ENCODE assay signal across 9 cellular contexts in genomic region chr3:16508591-16508995, GRCh38. TPM values are rescaled to one million over a fixed set of nuclear protein-coding genes. Genes with fewer than 3 reads are reported as not detected.
DNase-seq lines count a peak whose midpoint lies in the region; ATAC-seq and TF ChIP-seq lines count a peak whose summit lies in the region.
"Had no signal": no experiment of that assay in that cellular context is flagged by ENCODE, and none has a peak within 500 bp of the region (broad histone marks: within the 10 kb centered on the region; RNA-seq: fewer than 3 reads in every experiment).

No MANE protein-coding gene starts in this region.

- intact Hi-C loops in activated naive CD4-positive, alpha-beta T cell treated with anti-CD3 and anti-CD28 coated beads for 36 hours (cut with micrococcal nuclease) = no loop called here

- H3K4me3 ChIP-seq in MG63 (no peak overlapping the region), astrocyte of the spinal cord (ENCODE audit: low read depth, low read length) (no peak overlapping the region)
- H3K4me3 ChIP-seq: suprapubic skin had no signal

- H3K9me3 ChIP-seq in MG63 = no peaks in the 10 kb centered on the region
- H3K9me3 ChIP-seq: suprapubic skin had no signal

- in situ Hi-C loops in astrocyte of the spinal cord (cut with HindIII; ENCODE audit: low sequenced_read_pairs) = no loop called here

- no peaks in the 10 kb centered on the region for H3K9me3 Mint-ChIP-seq in activated naive CD4-positive, alpha-beta T cell treated with anti-CD3 and anti-CD28 coated beads for 36 hours
- H3K9me3 Mint-ChIP-seq in stimulated activated naive B cell treated with anti-CD40 and anti-IgM and Interleukin-4, amounts not matched to agents 10 μg/mL and 1 μg/mL and 100 μg/mL, for 72 hours = peaks cover 5 to 12% of the 10 kb centered on the region in 2 donors

- DNase-seq in activated naive CD4-positive, alpha-beta T cell treated with anti-CD3 and anti-CD28 coated beads for 36 hours = peak; percentile 58
- no peak for DNase-seq in activated naive CD4-positive, alpha-beta T cell (lab: John Stamatoyannopoulos, UW)
- DNase-seq in MG63 = peak; percentile 7
- peak; percentile 26 for DNase-seq in astrocyte of the spinal cord (ENCODE audit: low read depth, low spot score)
- no peak for DNase-seq in stimulated activated naive B cell treated with anti-CD40 and anti-IgM and Interleukin-4, amounts not matched to agents 10 μg/mL and 1 μg/mL and 100 μg/mL, for 72 hours
- DNase-seq in NCI-H1092 treated with DMSO at 0.1 percent for 48 hours (lab: John Stamatoyannopoulos, UW) = no peak
- DNase-seq in foreskin keratinocyte = no peak
- no peak for DNase-seq in NK-92 treated with Interleukin-12 subunit alpha and Interleukin-12 subunit beta, amount 100 ng/mL, for 24 hours (lab: John Stamatoyannopoulos, UW)

- ATAC-seq in stimulated activated naive B cell treated with anti-CD40 and anti-IgM and Interleukin-4, amounts not matched to agents 10 μg/mL and 1 μg/mL and 100 μg/mL, for 72 hours (replicated peaks) = no peak
- no peak for ATAC-seq in foreskin keratinocyte

- peak overlapping the region; percentile 11 for H3K4me3 Mint-ChIP-seq in activated naive CD4-positive, alpha-beta T cell treated with anti-CD3 and anti-CD28 coated beads for 36 hours
- peak overlapping the region; percentile 74 to 84 for H3K4me3 Mint-ChIP-seq in stimulated activated naive B cell treated with anti-CD40 and anti-IgM and Interleukin-4, amounts not matched to agents 10 μg/mL and 1 μg/mL and 100 μg/mL, for 72 hours

- CTCF ChIA-PET in activated naive CD4-positive, alpha-beta T cell treated with anti-CD3 and anti-CD28 coated beads for 36 hours (lab: Charles Lee) = no interaction called here

- H3K4me1 ChIP-seq in foreskin keratinocyte = no peaks in the 10 kb centered on the region

- peaks cover 49% of the 10 kb centered on the region for H3K36me3 Mint-ChIP-seq in activated naive CD4-positive, alpha-beta T cell treated with anti-CD3 and anti-CD28 coated beads for 36 hours (ENCODE audit: low read depth)
- peaks cover 80 to 93% of the 10 kb centered on the region in 2 donors for H3K36me3 Mint-ChIP-seq in stimulated activated naive B cell treated with anti-CD40 and anti-IgM and Interleukin-4, amounts not matched to agents 10 μg/mL and 1 μg/mL and 100 μg/mL, for 72 hours

- peaks cover 2% of the 10 kb centered on the region; the same call in 1 of the 2 replicates for H3K36me3 ChIP-seq in MG63
- H3K36me3 ChIP-seq: suprapubic skin had no signal

- H3K27me3 ChIP-seq in MG63 (no peaks in the 10 kb centered on the region), foreskin keratinocyte (no peaks in the 10 kb centered on the region)
- H3K27me3 ChIP-seq: suprapubic skin had no signal

- TF ChIP-seq CTCF in astrocyte of the spinal cord (IDR thresholded peaks at IDR 0.05; ENCODE audit: low read depth, low read length) (no peak), foreskin keratinocyte (conservative IDR thresholded peaks at IDR 0.05) (no peak)

- H3K27ac Mint-ChIP-seq in activated naive CD4-positive, alpha-beta T cell treated with anti-CD3 and anti-CD28 coated beads for 36 hours = peak overlapping the region; percentile 73
- H3K27ac Mint-ChIP-seq in stimulated activated naive B cell treated with anti-CD40 and anti-IgM and Interleukin-4, amounts not matched to agents 10 μg/mL and 1 μg/mL and 100 μg/mL, for 72 hours = peak overlapping the region; percentile 94

- no peak overlapping the region for H3K27ac ChIP-seq in foreskin keratinocyte
- H3K27ac ChIP-seq: suprapubic skin had no signal

- H3K4me1 Mint-ChIP-seq in activated naive CD4-positive, alpha-beta T cell treated with anti-CD3 and anti-CD28 coated beads for 36 hours (ENCODE audit: low read depth) = peaks cover 68% of the 10 kb centered on the region
- H3K4me1 Mint-ChIP-seq in stimulated activated naive B cell treated with anti-CD40 and anti-IgM and Interleukin-4, amounts not matched to agents 10 μg/mL and 1 μg/mL and 100 μg/mL, for 72 hours = peaks cover 69 to 89% of the 10 kb centered on the region in 2 donors

- no peaks in the 10 kb centered on the region for H3K27me3 Mint-ChIP-seq in activated naive CD4-positive, alpha-beta T cell treated with anti-CD3 and anti-CD28 coated beads for 36 hours (ENCODE audit: low read depth)
- peaks cover 0 to 4% of the 10 kb centered on the region in 2 donors for H3K27me3 Mint-ChIP-seq in stimulated activated naive B cell treated with anti-CD40 and anti-IgM and Interleukin-4, amounts not matched to agents 10 μg/mL and 1 μg/mL and 100 μg/mL, for 72 hours

RNA-seq across cellular contexts. Expression of gene RFTN1, which starts 4.9 kb away (rescaled TPM):
- total RNA-seq in activated naive CD4-positive, alpha-beta T cell treated with anti-CD3 and anti-CD28 coated beads for 36 hours = 100 to 1,000 TPM in 1 of 2 experiments, 10 to 100 TPM in 1; 95.9 to 109 TPM
- total RNA-seq in MG63 (2014; rRNA removed; shearing (Covaris generic); ENCODE audit: low replicate concordance) = 42.1 and 44.1 TPM in 2 replicates
- 29.3 and 33.9 TPM in 2 replicates for total RNA-seq in foreskin keratinocyte
- polyA plus RNA-seq in foreskin keratinocyte = 18.5 and 19.9 TPM in 2 replicates

Comparison
In these comparisons a context has a peak if more than half of its experiments do, and no peak if none do; other contexts are left out.
1. DNase-seq: peak in activated naive CD4-positive, alpha-beta T cell treated with anti-CD3 and anti-CD28 coated beads for 36 hours (single experiment), MG63 (single experiment) and astrocyte of the spinal cord (single experiment); none in activated naive CD4-positive, alpha-beta T cell (0 of 4), stimulated activated naive B cell treated with anti-CD40 and anti-IgM and Interleukin-4, amounts not matched to agents 10 μg/mL and 1 μg/mL and 100 μg/mL, for 72 hours (single experiment), NCI-H1092 treated with DMSO at 0.1 percent for 48 hours (single experiment), foreskin keratinocyte (0 of 2) and NK-92 treated with Interleukin-12 subunit alpha and Interleukin-12 subunit beta, amount 100 ng/mL, for 24 hours (single experiment).